ENCODE assay signal across 21 cellular contexts in genomic region chr3:171415070-171415469, GRCh38. TPM values are rescaled to one million over a fixed set of nuclear protein-coding genes. Genes with fewer than 3 reads are reported as not detected.
DNase-seq lines count a peak whose midpoint lies in the region; ATAC-seq, FAIRE-seq and TF ChIP-seq lines count a peak whose summit lies in the region.
"Had no signal": no experiment of that assay in that cellular context is flagged by ENCODE, and none has a peak within 500 bp of the region (broad histone marks: within the 10 kb centered on the region; RNA-seq: fewer than 3 reads in every experiment).

No MANE protein-coding gene starts in this region.

- TF ChIP-seq RAD21 in SK-N-SH (IDR thresholded peaks at IDR 0.05; ENCODE audit: low read length) = no peak

- CTCF ChIA-PET in SK-N-SH (lab: Yijun Ruan, JAX) = no interaction called here

- H3K4me1 ChIP-seq in SK-N-SH (ENCODE audit: control insufficient read depth in 1 of 2, insufficient read depth in 2 of 2, low read depth in 1 of 2, low read length in 1 of 2) (peaks cover 0 to 11% of the 10 kb centered on the region in 2 experiments; a peak in 3 of 4 replicates), astrocyte (ENCODE audit: insufficient read depth, low read length) (peaks cover 18% of the 10 kb centered on the region), heart right ventricle (peaks cover 0 to 63% (median 27%) of the 10 kb centered on the region in 9 donors), upper lobe of right lung (peaks cover 15% of the 10 kb centered on the region), kidney (ENCODE audit: control insufficient read depth in 1 of 2, insufficient read depth in 1 of 2, low read depth in 1 of 2, low read length in 2 of 2) (peaks cover 0 to 4% of the 10 kb centered on the region in 2 donors)
- H3K4me1 ChIP-seq: spleen had no signal

- H4K20me1 ChIP-seq in SK-N-SH (ENCODE audit: insufficient read depth) (no peaks in the 10 kb centered on the region), astrocyte (ENCODE audit: insufficient read depth, low read length) (no peaks in the 10 kb centered on the region)

- H3K4me2 ChIP-seq in SK-N-SH (no peak overlapping the region), astrocyte (ENCODE audit: low read length) (no peak overlapping the region)

- no peak overlapping the region for H3K4me3 ChIP-seq in SK-N-SH (ENCODE audit: low read depth in 2 of 2, low read length in 1 of 2)
- H3K4me3 ChIP-seq in astrocyte (ENCODE audit: insufficient read depth, low read depth, low read length) = no peak overlapping the region
- H3K4me3 ChIP-seq in heart right ventricle = no peak overlapping the region
- H3K4me3 ChIP-seq in upper lobe of right lung = no peak overlapping the region
- no peak overlapping the region for H3K4me3 ChIP-seq in kidney (ENCODE audit: low read length in 2 of 2)
- H3K4me3 ChIP-seq: MG63, spleen had no signal

- no peak for FAIRE-seq in astrocyte (lab: Jason Lieb, UNC)
- FAIRE-seq in kidney (lab: Jason Lieb, UNC) = no peak
- FAIRE-seq: GM18507, H54 had no signal

- H3K9me3 ChIP-seq in SK-N-SH (no peaks in the 10 kb centered on the region), astrocyte (ENCODE audit: insufficient read depth, low read depth, low read length) (no peaks in the 10 kb centered on the region), heart right ventricle (no peaks in the 10 kb centered on the region), upper lobe of right lung (no peaks in the 10 kb centered on the region), kidney (ENCODE audit: control insufficient read depth in 1 of 2, low read length in 2 of 2) (no peaks in the 10 kb centered on the region)
- H3K9me3 ChIP-seq: MG63, neutrophil, spleen had no signal

- H3K36me3 ChIP-seq in SK-N-SH (replicated peaks in 1 of 2; ENCODE audit: control insufficient read depth in 1 of 2, insufficient read depth in 2 of 2, low read length in 1 of 2) (peaks cover 0 to 5% of the 10 kb centered on the region in 2 experiments), astrocyte (ENCODE audit: insufficient read depth, low read length) (no peaks in the 10 kb centered on the region), heart right ventricle (no peaks in the 10 kb centered on the region), upper lobe of right lung (no peaks in the 10 kb centered on the region), kidney (ENCODE audit: control insufficient read depth in 1 of 2, insufficient read depth in 2 of 2, low read length in 2 of 2) (no peaks in the 10 kb centered on the region)
- H3K36me3 ChIP-seq: MG63, neutrophil, spleen had no signal

- no peak for TF ChIP-seq CTCF in SK-N-SH (IDR thresholded peaks at IDR 0.05)
- TF ChIP-seq CTCF in astrocyte (IDR thresholded peaks at IDR 0.05; ENCODE audit: insufficient read depth, low read depth, low read length) = no peak
- TF ChIP-seq CTCF in heart right ventricle (IDR thresholded peaks at IDR 0.05) = no peak
- TF ChIP-seq CTCF in upper lobe of right lung (IDR thresholded peaks at IDR 0.05) = no peak
- no peak for TF ChIP-seq CTCF in kidney (IDR thresholded peaks at IDR 0.05; ENCODE audit: borderline replicate concordance, extremely low read depth, insufficient read depth)

- intact Hi-C loops in heart right ventricle (cut with DNase I) (loop anchor here in 1 of 10 donors (5.0 kb wide), 1 partner anchor 37 kb away; no protein-coding TSS in a partner anchor), upper lobe of right lung (cut with DNase I) (no loop called here), kidney (cut with DNase I) (no loop called here)

- H2AFZ ChIP-seq in SK-N-SH (ENCODE audit: low read depth) (no peak overlapping the region), astrocyte (ENCODE audit: low read depth, low read length) (no peak overlapping the region)

- no peak overlapping the region for H3K4me3 Mint-ChIP-seq in astrocyte (ENCODE audit: unreplicated experiment)
- H3K4me3 Mint-ChIP-seq: activated T-cell treated with anti-CD3 and anti-CD28 coated beads, Interleukin-2, amount 50 U/mL, for 4 hours had no signal

- peaks cover 28% of the 10 kb centered on the region for H3F3A ChIP-seq in SK-N-SH (replicated peaks; ENCODE audit: insufficient read depth)

- POLR2A ChIA-PET in SK-N-SH (lab: Yijun Ruan, JAX) = no interaction called here

- no peak for TF ChIP-seq EP300 in SK-N-SH (IDR thresholded peaks at IDR 0.05; ENCODE audit: borderline replicate concordance in 1 of 2, low read depth in 1 of 2, low read length in 1 of 2)

- 0 out of 3 replicates have a peak, but pooled peaks have one; percentile 7 for ATAC-seq in SK-N-SH treated with all-trans-retinoic acid at 6 μM for 48 hours
- peak; percentile 23 to 80 (median 72) for ATAC-seq in heart right ventricle
- peak; percentile 64 for ATAC-seq in upper lobe of right lung
- no peak for ATAC-seq in HG03097 (IDR thresholded peaks at IDR 0.05; ENCODE audit: low FRiP score, unreplicated experiment)
- ATAC-seq: activated T-cell treated with anti-CD3 and anti-CD28 coated beads, Interleukin-2, amount 50 U/mL, for 4 hours had no signal

- DNase-seq in SK-N-SH (no peak), astrocyte (ENCODE audit: low read depth) (peak; percentile 92), heart right ventricle (no peak), upper lobe of right lung (no peak), kidney (no peak)
- no peak for DNase-seq in activated effector memory CD4-positive, alpha-beta T cell treated with anti-CD3 and anti-CD28 coated beads, Interleukin-2, amount 50 U/mL, for 16 hours
- DNase-seq: activated CD4-positive, alpha-beta T cell treated with anti-CD3 and anti-CD28 coated beads for 1 hour; activated T-cell treated with anti-CD3 and anti-CD28 coated beads, Interleukin-2, amount 50 U/mL, for 4 hours; CD8-positive, alpha-beta memory T cell; effector memory CD4-positive, alpha-beta T cell; GF-D8; glutamatergic neuron; MG63; spleen; SW 1271 had no signal

- 85% methylated on average over 2 of the region's 2 CpGs for WGBS in SK-N-SH (ENCODE audit: low lambda C conversion rate)
- 73 to 78% methylated on average over 2 of the region's 2 CpGs for WGBS in heart right ventricle, 2 donors

- H3K9me2 ChIP-seq in SK-N-SH = no peaks in the 10 kb centered on the region

- peaks cover 46% of the 10 kb centered on the region for H3K4me1 Mint-ChIP-seq in astrocyte (ENCODE audit: low read depth, unreplicated experiment)

- H3K27me3 Mint-ChIP-seq in astrocyte (ENCODE audit: low read depth, unreplicated experiment) = no peaks in the 10 kb centered on the region
- H3K27me3 Mint-ChIP-seq: CD8-positive, alpha-beta memory T cell had no signal

- H3K9ac ChIP-seq in SK-N-SH = no peak overlapping the region
- H3K9ac ChIP-seq in astrocyte (ENCODE audit: low read length) = no peak overlapping the region
- no peak overlapping the region for H3K9ac ChIP-seq in kidney (ENCODE audit: low read length in 2 of 2)

- H3K9me3 Mint-ChIP-seq in astrocyte (ENCODE audit: unreplicated experiment) = no peaks in the 10 kb centered on the region
- H3K9me3 Mint-ChIP-seq: activated T-cell treated with anti-CD3 and anti-CD28 coated beads, Interleukin-2, amount 50 U/mL, for 4 hours; CD8-positive, alpha-beta memory T cell had no signal

- H3K27ac Mint-ChIP-seq in astrocyte (ENCODE audit: unreplicated experiment) = peak overlapping the region; percentile 79

- H3K27me3 ChIP-seq in SK-N-SH (ENCODE audit: insufficient read depth) = no peaks in the 10 kb centered on the region
- no peaks in the 10 kb centered on the region for H3K27me3 ChIP-seq in astrocyte (ENCODE audit: insufficient read depth, low read length)
- no peaks in the 10 kb centered on the region for H3K27me3 ChIP-seq in heart right ventricle
- no peaks in the 10 kb centered on the region for H3K27me3 ChIP-seq in upper lobe of right lung
- H3K27me3 ChIP-seq: MG63, neutrophil, spleen had no signal

- peaks cover 2% of the 10 kb centered on the region for H3K36me3 Mint-ChIP-seq in astrocyte (ENCODE audit: low read depth, unreplicated experiment)

- H3K79me2 ChIP-seq in SK-N-SH (ENCODE audit: insufficient read depth) (peaks cover 71% of the 10 kb centered on the region), astrocyte (ENCODE audit: insufficient read depth, low read length) (peaks cover 14% of the 10 kb centered on the region)

- H3K27ac ChIP-seq in SK-N-SH (ENCODE audit: low read depth in 2 of 2, low read length in 1 of 2) = peak overlapping the region in 1 of 2 experiments; percentile 84; a peak in 2 of 4 replicates
- no peak overlapping the region for H3K27ac ChIP-seq in astrocyte (ENCODE audit: low read depth, low read length)
- peak overlapping the region in 4 of 10 donors; percentile 28 to 56 (median 40) for H3K27ac ChIP-seq in heart right ventricle
- no peak overlapping the region for H3K27ac ChIP-seq in upper lobe of right lung
- H3K27ac ChIP-seq in kidney (ENCODE audit: low read depth in 2 of 2, low read length in 2 of 2) = no peak overlapping the region
- H3K27ac ChIP-seq: 22Rv1, neutrophil, spleen had no signal

TF ChIP-seq in SK-N-SH, 30 proteins besides CTCF, POLR2A, EP300 and RAD21:
- no peak for TF ChIP-seq USF2 (IDR thresholded peaks at IDR 0.05; ENCODE audit: borderline replicate concordance, low read depth, low read length)

RNA-seq across cellular contexts. Expression of gene TNIK, which starts 45.1 kb away (rescaled TPM):
- polyA plus RNA-seq in SK-N-SH (2012; rRNA removed) (19.4 and 26.8 TPM in 2 replicates), heart right ventricle (10 to 100 TPM in 1 of 2 donors, 1 to 10 TPM in 1; 9.3 to 10.0 TPM), kidney (ENCODE audit: insufficient read depth, low read depth, low replicate concordance) (3.6 TPM)
- polyA plus RNA-seq in SK-N-SH (2012; cell fraction: cytosol; rRNA removed) = 19.5 and 21.3 TPM in 2 replicates
- 29.9 and 67.9 TPM in 2 replicates for polyA plus RNA-seq in SK-N-SH (2012; cell fraction: nucleus; rRNA removed)
- total RNA-seq in astrocyte (68.6 and 70.0 TPM in 2 replicates), heart right ventricle (10 to 100 TPM; 20.5 to 51.9 (median 38.8) TPM), upper lobe of right lung (35.3 TPM), kidney (48.9 TPM)
